ENCODE assay signal across 17 cellular contexts in genomic region chr1:21572141-21572540, GRCh38.
"Had no signal": no experiment of that assay in that cellular context is flagged by ENCODE, and none has a peak within 500 bp of the region (broad histone marks: within the 10 kb centered on the region; RNA-seq: fewer than 3 reads in every experiment).

No MANE protein-coding gene starts in this region.

- H3K36me3 ChIP-seq: heart left ventricle, ovary, stomach, thoracic aorta had no signal

- DNase-seq: cortex of kidney; dorsolateral prefrontal cortex; effector CD8-positive, alpha-beta T cell; foreskin melanocyte; hypothalamus; kidney glomerular epithelial cell; naive thymus-derived CD4-positive, alpha-beta T cell; nephron progenitor cell; ovary; small intestine; stimulated activated CD4-positive, alpha-beta T cell treated with anti-CD3 and anti-CD28 coated beads, Interleukin-12 subunit alpha, Interleukin-12 subunit beta, amount 100 ng/mL, for 4 hours; stimulated activated naive CD4-positive, alpha-beta T cell; stomach; trophoblast cell had no signal

- ATAC-seq: heart left ventricle; naive thymus-derived CD4-positive, alpha-beta T cell; right cardiac atrium had no signal

- H3K27me3 ChIP-seq: dorsolateral prefrontal cortex, ovary had no signal

- H3K27ac ChIP-seq: heart left ventricle, ovary, stomach, thoracic aorta had no signal

- H3K4me3 ChIP-seq: dorsolateral prefrontal cortex, heart left ventricle, ovary, stomach, thoracic aorta had no signal

- H3K9me3 ChIP-seq: ovary, stomach, thoracic aorta had no signal
